ENCODE assay signal across 8 cellular contexts in the genomic region with DNA sequence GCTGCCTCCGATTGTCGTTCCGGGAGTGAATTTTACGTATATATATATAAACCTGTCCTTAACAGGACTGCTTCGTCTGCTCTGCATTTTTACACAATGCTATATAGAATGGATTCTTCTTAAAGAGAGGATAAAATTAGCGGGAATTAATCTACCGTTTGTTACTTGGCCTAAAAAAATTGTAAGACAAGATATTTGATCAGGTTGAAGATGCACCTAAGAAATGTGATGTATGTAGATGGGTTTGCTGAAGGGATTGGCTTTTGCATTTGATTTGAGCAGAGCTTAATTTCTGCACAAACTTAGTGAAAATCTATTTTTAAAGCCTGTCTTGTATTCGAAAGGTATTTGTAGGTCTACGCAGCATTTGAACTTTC. TPM values are rescaled to one million over a fixed set of nuclear protein-coding genes. Genes with fewer than 3 reads are reported as not detected.
A peak's percentile ranks its signal among the peaks of the same experiment; 100 is the strongest.
DNase-seq lines count a peak whose midpoint lies in the region; ATAC-seq, FAIRE-seq and TF ChIP-seq lines count a peak whose summit lies in the region.

No MANE protein-coding gene starts in this region.

- H2BK5ac ChIP-seq in mesendoderm (ENCODE audit: low read length) = peak overlapping the region; percentile 30

- TF ChIP-seq POLR2A in GM12891 (IDR thresholded peaks at IDR 0.05; ENCODE audit: low read depth, low read length) = no peak

- no TSS peak for BruUV-seq in MCF 10A (replicated peaks; lab: Mats Ljungman, UMichigan)

- H4K5ac ChIP-seq in mesendoderm (ENCODE audit: low read length) = no peak overlapping the region

- no peak overlapping the region for H2AK5ac ChIP-seq in mesendoderm (ENCODE audit: low read length)

- H3K9me3 ChIP-seq in aorta (ENCODE audit: control insufficient read depth, low read length) = no peaks in the 10 kb centered on the region

- H3K27me3 Mint-ChIP-seq in MCF 10A (ENCODE audit: insufficient read depth, unreplicated experiment) = no peaks in the 10 kb centered on the region

- H3K36me3 ChIP-seq in mesendoderm (ENCODE audit: control insufficient read depth, insufficient read depth, low read length) = no peaks in the 10 kb centered on the region
- H3K36me3 ChIP-seq in aorta (ENCODE audit: control insufficient read depth in 1 of 2, insufficient read depth in 2 of 2, low read length in 1 of 2) = no peaks in the 10 kb centered on the region

- no peak overlapping the region for H4K8ac ChIP-seq in mesendoderm (ENCODE audit: low read depth, low read length)

- WGBS in mesendoderm (ENCODE audit: extremely low coverage, insufficient coverage, low lambda C conversion rate) = no CpG with 5 or more reads among the region's 9 CpGs
- WGBS in aorta, 2 donors = 0 to 1% methylated on average over 9 of the region's 9 CpGs

- no peak overlapping the region for H3K4ac ChIP-seq in mesendoderm (ENCODE audit: low read depth, low read length)

- ATAC-seq in aorta (ENCODE audit: low FRiP score) (no peak), HG03354 (IDR thresholded peaks at IDR 0.05; ENCODE audit: poor library complexity, severe bottlenecking, unreplicated experiment) (no peak), HG02571 (IDR thresholded peaks at IDR 0.05; ENCODE audit: unreplicated experiment) (no peak)

- H3K18ac ChIP-seq in mesendoderm (ENCODE audit: low read length) = peak overlapping the region; percentile 86

- FAIRE-seq in GM12891 (lab: Jason Lieb, UNC) = no peak

- H3K4me3 ChIP-seq in AG10803 (ENCODE audit: low read length) = peak overlapping the region; percentile 87
- H3K4me3 ChIP-seq in HL-60 (replicated peaks; ENCODE audit: insufficient read depth, low read length) = peak overlapping the region; percentile 96
- H3K4me3 ChIP-seq in mesendoderm (ENCODE audit: low read length) = peak overlapping the region; percentile 97
- H3K4me3 ChIP-seq in aorta (ENCODE audit: low read length in 2 of 2) = peak overlapping the region; percentile 87 to 94

- H3K27me3 ChIP-seq in HL-60 (ENCODE audit: insufficient read depth, poor library complexity, severe bottlenecking) = no peaks in the 10 kb centered on the region
- no peaks in the 10 kb centered on the region for H3K27me3 ChIP-seq in mesendoderm (ENCODE audit: insufficient read depth, low read length, poor library complexity)
- H3K27me3 ChIP-seq in aorta (ENCODE audit: control insufficient read depth in 1 of 2, insufficient read depth in 2 of 2, low read length in 1 of 2) = no peaks in the 10 kb centered on the region

- intact Hi-C loops in MCF 10A (cut with micrococcal nuclease) (loop anchor here (5.0 to 10.0 kb wide), 5 partner anchors 90 to 1048 kb away; no protein-coding TSS in a partner anchor), aorta (cut with DNase I) (loop anchor here (5.0 kb wide), 3 partner anchors 90 to 160 kb away; no protein-coding TSS in a partner anchor)

- DNase-seq in AG10803 (ENCODE audit: low read depth) (no peak), HL-60 (ENCODE audit: low read depth in 1 of 2, low spot score in 1 of 2) (no peak), MCF 10A (ENCODE audit: unreplicated experiment) (no peak), mesendoderm (no peak), aorta (no peak), GM12891 (ENCODE audit: insufficient read length, low spot score) (no peak)

- H3K79me2 ChIP-seq in mesendoderm (ENCODE audit: control insufficient read depth, insufficient read depth, low read length) = peaks cover 48% of the 10 kb centered on the region

- CTCF ChIA-PET in MCF 10A (lab: Yijun Ruan, JAX) = interaction anchor here (0.9 to 8.7 kb wide), 7 partner anchors 36 to 185 kb away, joined by 3 to 99 read pairs (median 5); no protein-coding TSS in a partner anchor

- peak overlapping the region; percentile 69 for H3K23ac ChIP-seq in mesendoderm (ENCODE audit: low read length)

- H3K36me3 Mint-ChIP-seq in MCF 10A (ENCODE audit: insufficient read depth, unreplicated experiment) = peaks cover 15% of the 10 kb centered on the region

- no peak overlapping the region for H2BK15ac ChIP-seq in mesendoderm (replicated peaks; ENCODE audit: low read depth)

- POLR2A ChIA-PET in MCF 10A (lab: Yijun Ruan, JAX) = interaction anchor here (0.7 to 9.6 kb wide), 25 partner anchors 10 to 357 kb away, joined by 3 to 148 read pairs (median 7); a partner anchor contains a TSS

- H3K27ac Mint-ChIP-seq in MCF 10A (ENCODE audit: low read depth, unreplicated experiment) = peak overlapping the region; percentile 98

- peaks cover 4% of the 10 kb centered on the region for H3K4me1 ChIP-seq in mesendoderm (ENCODE audit: control insufficient read depth, low read depth, low read length)
- H3K4me1 ChIP-seq in aorta (ENCODE audit: control insufficient read depth in 1 of 2, insufficient read depth in 2 of 2, low read length in 2 of 2) = peaks cover 1 to 6% of the 10 kb centered on the region in 2 donors

- H3K27ac ChIP-seq in HL-60 (replicated peaks) (peak overlapping the region; percentile 96), mesendoderm (ENCODE audit: low read depth, low read length) (peak overlapping the region; percentile 92), aorta (ENCODE audit: low read depth in 1 of 2, low read length in 2 of 2) (peak overlapping the region; percentile 98 to 99)

- H3K79me1 ChIP-seq in mesendoderm (ENCODE audit: low read length) = peaks cover 1% of the 10 kb centered on the region

- no peaks in the 10 kb centered on the region for H3K9me3 Mint-ChIP-seq in MCF 10A (ENCODE audit: unreplicated experiment)

- no peak overlapping the region for H2BK120ac ChIP-seq in mesendoderm (ENCODE audit: low read depth, low read length)

- no peak for TF ChIP-seq CTCF in AG10803 (conservative IDR thresholded peaks at IDR 0.05; ENCODE audit: low read length)
- TF ChIP-seq CTCF in HL-60 (IDR thresholded peaks at IDR 0.05; ENCODE audit: insufficient read depth, low read length) = no peak
- TF ChIP-seq CTCF in MCF 10A (IDR thresholded peaks at IDR 0.05; ENCODE audit: unreplicated experiment) = no peak

- peak overlapping the region; percentile 97 for H3K9ac ChIP-seq in mesendoderm (ENCODE audit: low read length)

- H3K4me3 Mint-ChIP-seq in MCF 10A (ENCODE audit: unreplicated experiment) = peak overlapping the region; percentile 95

- H3K56ac ChIP-seq in mesendoderm (ENCODE audit: low read length) = peak overlapping the region; percentile 94

- H3K4me1 Mint-ChIP-seq in MCF 10A (ENCODE audit: insufficient read depth, unreplicated experiment) = peaks cover 32% of the 10 kb centered on the region

- H3K4me2 ChIP-seq in mesendoderm (ENCODE audit: low read length) = peak overlapping the region; percentile 17

TF ChIP-seq in GM12891, 5 proteins besides CTCF, POLR2A, EP300 and RAD21:
- TF ChIP-seq PAX5 (IDR thresholded peaks at IDR 0.05; ENCODE audit: insufficient read depth, low read length, severe bottlenecking) = no peak
- TF ChIP-seq TAF1 (IDR thresholded peaks at IDR 0.05; ENCODE audit: low read depth, low read length) = no peak
- TF ChIP-seq SPI1 (IDR thresholded peaks at IDR 0.05; ENCODE audit: low read depth, low read length) = no peak
- TF ChIP-seq POU2F2 (IDR thresholded peaks at IDR 0.05; ENCODE audit: low read depth, low read length) = no peak
- no peak for TF ChIP-seq POLR2AphosphoS5 (IDR thresholded peaks at IDR 0.05; ENCODE audit: low read depth, low read length)

RNA-seq across cellular contexts. Expression of a gene that starts 1.0 kb away (rescaled TPM):
- total RNA-seq in MCF 10A (2022) = 244 and 269 TPM in 2 replicates
- polyA plus RNA-seq in mesendoderm (2013, experiment 1 of 2) = 75.3 TPM
- polyA plus RNA-seq in mesendoderm (2013, experiment 2 of 2) = 76.4 TPM
- total RNA-seq in aorta = 100 to 1,000 TPM; 386 to 484 TPM
- polyA plus RNA-seq in aorta = 100 to 1,000 TPM; 187 to 370 TPM
- polyA plus RNA-seq in GM12891 (2012; ENCODE audit: low read depth, missing spikeins) = 32.1 TPM

RNA-seq across cellular contexts. Expression of a gene that starts 58.0 kb away (rescaled TPM):
- total RNA-seq in MCF 10A (2022) = 2.6 and 2.8 TPM in 2 replicates
- polyA plus RNA-seq in mesendoderm (2013, experiment 1 of 2) = 0.03 TPM
- polyA plus RNA-seq in mesendoderm (2013, experiment 2 of 2) = 0.06 TPM
- total RNA-seq in aorta = 1 to 10 TPM; 2.8 to 5.3 TPM
- under 1 TPM in 1 of 2 donors, not detected in 1; 0.59 TPM for polyA plus RNA-seq in aorta
- 0.41 TPM for polyA plus RNA-seq in GM12891 (2012; ENCODE audit: low read depth, missing spikeins)
